8 cellular contexts compared by ENCODE assay signal in the genomic region with DNA sequence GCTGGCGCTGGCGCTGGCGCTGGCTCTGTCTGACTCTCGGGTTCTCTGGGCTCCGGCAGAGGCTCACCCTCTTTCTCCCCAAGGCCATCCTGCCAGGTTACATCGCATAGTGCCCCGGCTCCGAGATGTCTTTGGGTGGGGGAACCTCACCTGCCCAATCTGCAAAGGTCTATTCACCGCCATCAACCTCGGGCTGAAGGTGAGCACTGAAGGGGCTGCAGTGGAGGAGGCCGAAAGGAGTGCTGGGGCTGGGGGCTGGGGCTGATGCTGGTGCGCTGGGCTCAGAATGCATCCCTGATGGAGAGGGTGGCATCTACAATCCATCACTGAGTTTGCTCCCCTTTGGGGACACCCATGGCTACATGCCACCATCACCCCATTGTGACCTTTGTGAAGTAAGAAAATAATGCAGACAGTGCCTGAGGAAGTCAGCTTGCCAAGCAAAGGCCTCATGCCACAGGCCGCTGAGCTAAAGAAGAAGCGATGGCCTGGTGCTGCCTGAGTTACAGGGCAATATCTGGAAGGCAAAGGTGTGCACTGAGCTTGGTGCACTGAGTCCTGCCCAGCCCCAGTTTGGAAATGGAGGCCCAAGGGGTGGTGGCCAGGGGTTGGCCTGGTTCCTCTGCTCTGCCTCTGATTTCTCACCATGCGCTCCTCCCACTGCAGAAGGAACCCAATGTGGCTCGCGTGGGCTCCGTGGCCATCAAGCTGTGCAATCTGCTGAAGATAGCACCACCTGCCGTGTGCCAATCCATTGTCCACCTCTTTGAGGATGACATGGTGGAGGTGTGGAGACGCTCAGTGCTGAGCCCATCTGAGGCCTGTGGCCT. TPM values are rescaled to one million over a fixed set of nuclear protein-coding genes. Genes with fewer than 3 reads are reported as not detected.
A peak's percentile ranks its signal among the peaks of the same experiment; 100 is the strongest.
DNase-seq lines count a peak whose midpoint lies in the region; ATAC-seq, FAIRE-seq and TF ChIP-seq lines count a peak whose summit lies in the region.

No MANE protein-coding gene starts in this region.

- WGBS in HepG2 (ENCODE audit: low lambda C conversion rate): 55% methylated on average over 7 of the region's 20 CpGs
- WGBS in thyroid gland, 2 donors: 41 to 90% methylated on average over 7 to 14 of the region's 20 CpGs

- no peak for TF ChIP-seq POLR2A in HepG2 (IDR thresholded peaks at IDR 0.05; ENCODE audit: insufficient read depth in 1 of 2, low read depth in 2 of 2, low read length in 2 of 2)
- no peak for TF ChIP-seq POLR2A in thyroid gland (IDR thresholded peaks at IDR 0.05)

- H4K20me1 ChIP-seq in HepG2 (ENCODE audit: insufficient read depth, low read length): no peaks in the 10 kb centered on the region

- no peaks in the 10 kb centered on the region for H3K27me3 Mint-ChIP-seq in activated CD4-positive, alpha-beta T cell treated with anti-CD3 and anti-CD28 coated beads, Interleukin-2, amount 10 ng/mL, durations not matched to agents 7 days and 5 days
- H3K27me3 Mint-ChIP-seq in activated naive CD8-positive, alpha-beta T cell treated with anti-CD3 and anti-CD28 coated beads, Interleukin-2, amount 50 U/mL, for 24 hours: no peaks in the 10 kb centered on the region

- TF ChIP-seq CTCF in HepG2 (CRISPR knock-in tag; IDR thresholded peaks at IDR 0.05) (no peak), thyroid gland (IDR thresholded peaks at IDR 0.05) (no peak)

- CTCF ChIA-PET in activated CD4-positive, alpha-beta T cell treated with anti-CD3 and anti-CD28 coated beads, Interleukin-2, amount 10 ng/mL, durations not matched to agents 7 days and 5 days (lab: Charles Lee): interaction anchor here (0.8 to 8.7 kb wide), 7 partner anchors 11 to 277 kb away, joined by 3 to 61 read pairs (median 4); a partner anchor contains a TSS
- CTCF ChIA-PET in HepG2 (lab: Yijun Ruan, JAX; ENCODE audit: low intra/inter-chr PET ratio, low total read pairs): interaction anchor here (0.6 kb wide), 1 partner anchor 14 kb away, joined by 3 read pairs; no protein-coding TSS in a partner anchor

- peak overlapping the region; percentile 93 for H3K27ac Mint-ChIP-seq in activated CD4-positive, alpha-beta T cell treated with anti-CD3 and anti-CD28 coated beads, Interleukin-2, amount 10 ng/mL, durations not matched to agents 7 days and 5 days
- peak overlapping the region; percentile 49 for H3K27ac Mint-ChIP-seq in activated naive CD8-positive, alpha-beta T cell treated with anti-CD3 and anti-CD28 coated beads, Interleukin-2, amount 50 U/mL, for 24 hours

- peak overlapping the region; percentile 68 to 81 (median 78) for H3K4me3 ChIP-seq in HepG2 (replicated peaks in 1 of 3; ENCODE audit: insufficient read depth in 1 of 3, low read depth in 2 of 3, low read length in 3 of 3)
- H3K4me3 ChIP-seq in thyroid gland (replicated peaks in 1 of 3): peak overlapping the region; percentile 37 to 75 (median 67)

- H3K27me3 ChIP-seq in HepG2 (ENCODE audit: control insufficient read depth in 1 of 2, insufficient read depth in 2 of 2, low read length in 2 of 2) (no peaks in the 10 kb centered on the region; a peak in 3 of 5 replicates), thyroid gland (no peaks in the 10 kb centered on the region)

- intact Hi-C loops in HepG2 (cut with micrococcal nuclease; ENCODE audit: unreplicated experiment): loop anchor here (5.0 kb wide), 1 partner anchor 51 kb away; a partner anchor contains a TSS
- intact Hi-C loops in thyroid gland (cut with DNase I): loop anchor here (10.0 kb wide), 1 partner anchor 104 kb away; a partner anchor contains a TSS

- H3K4me1 ChIP-seq in HepG2 (ENCODE audit: insufficient read depth, low read length): peaks cover 36% of the 10 kb centered on the region
- peaks cover 8 to 12% of the 10 kb centered on the region in 2 donors for H3K4me1 ChIP-seq in thyroid gland

- POLR2A ChIA-PET in activated CD4-positive, alpha-beta T cell treated with anti-CD3 and anti-CD28 coated beads, Interleukin-2, amount 10 ng/mL, durations not matched to agents 7 days and 5 days (lab: Charles Lee): interaction anchor here (1.2 to 2.0 kb wide), 2 partner anchors 12 to 23 kb away, joined by 3 to 12 read pairs; no protein-coding TSS in a partner anchor
- POLR2A ChIA-PET in HepG2 (lab: Yijun Ruan, JAX): interaction anchor here (0.8 to 2.4 kb wide), 11 partner anchors 8 to 292 kb away, joined by 3 to 18 read pairs (median 8); a partner anchor contains a TSS

- no peak for TF ChIP-seq RAD21 in HepG2 (CRISPR knock-in tag; IDR thresholded peaks at IDR 0.05)

- no peak overlapping the region for H3K27ac ChIP-seq in HepG2 (ENCODE audit: extremely low read length, insufficient read depth, low read length)
- H3K27ac ChIP-seq in thyroid gland: peak overlapping the region; percentile 76 to 89 (median 88)

- H3K9me3 Mint-ChIP-seq in activated CD4-positive, alpha-beta T cell treated with anti-CD3 and anti-CD28 coated beads, Interleukin-2, amount 10 ng/mL, durations not matched to agents 7 days and 5 days: no peaks in the 10 kb centered on the region
- no peaks in the 10 kb centered on the region for H3K9me3 Mint-ChIP-seq in activated naive CD8-positive, alpha-beta T cell treated with anti-CD3 and anti-CD28 coated beads, Interleukin-2, amount 50 U/mL, for 24 hours

- H3K36me3 ChIP-seq in HepG2 (replicated peaks in 1 of 2; ENCODE audit: control insufficient read depth in 1 of 2, insufficient read depth in 2 of 2, low read length in 2 of 2): no peaks in the 10 kb centered on the region
- no peaks in the 10 kb centered on the region for H3K36me3 ChIP-seq in thyroid gland

- BruUV-seq in HepG2 (replicated peaks; lab: Mats Ljungman, UMichigan): no TSS peak

- H2AFZ ChIP-seq in HepG2 (ENCODE audit: low read length): no peak overlapping the region

- peaks cover 36% of the 10 kb centered on the region for H3K36me3 Mint-ChIP-seq in activated CD4-positive, alpha-beta T cell treated with anti-CD3 and anti-CD28 coated beads, Interleukin-2, amount 10 ng/mL, durations not matched to agents 7 days and 5 days (ENCODE audit: low read depth)
- peaks cover 3% of the 10 kb centered on the region for H3K36me3 Mint-ChIP-seq in activated naive CD8-positive, alpha-beta T cell treated with anti-CD3 and anti-CD28 coated beads, Interleukin-2, amount 50 U/mL, for 24 hours (ENCODE audit: low read depth)

- no peaks in the 10 kb centered on the region for H3K79me2 ChIP-seq in HepG2 (ENCODE audit: insufficient read depth, low read length)

- H3K9me3 ChIP-seq in HepG2 (ENCODE audit: low read length) (no peaks in the 10 kb centered on the region), thyroid gland (no peaks in the 10 kb centered on the region)

- peak overlapping the region; percentile 36; the same call in 1 of the 2 replicates for H3K9ac ChIP-seq in HepG2 (ENCODE audit: insufficient read depth, low read depth, low read length)

- H3K4me2 ChIP-seq in HepG2 (ENCODE audit: low read depth, low read length): peak overlapping the region; percentile 78

- ATAC-seq in activated naive CD8-positive, alpha-beta T cell treated with anti-CD3 and anti-CD28 coated beads, Interleukin-2, amount 50 U/mL, for 24 hours: no peak
- ATAC-seq in HepG2: peak; percentile 4; the same call in 2 of the 3 replicates

- peaks cover 38% of the 10 kb centered on the region for H3K4me1 Mint-ChIP-seq in activated CD4-positive, alpha-beta T cell treated with anti-CD3 and anti-CD28 coated beads, Interleukin-2, amount 10 ng/mL, durations not matched to agents 7 days and 5 days
- peaks cover 36% of the 10 kb centered on the region for H3K4me1 Mint-ChIP-seq in activated naive CD8-positive, alpha-beta T cell treated with anti-CD3 and anti-CD28 coated beads, Interleukin-2, amount 50 U/mL, for 24 hours

- in situ Hi-C loops in HepG2 (cut with HindIII; ENCODE audit: extremely low pct_ligation_motif_present, low pct_unique_long_range_greater_than_20kb): no loop called here

- TF ChIP-seq EP300 in HepG2 (IDR thresholded peaks at IDR 0.05; ENCODE audit: low read depth in 2 of 2, low read length in 2 of 2): no peak
- no peak for TF ChIP-seq EP300 in HepG2 (CRISPR knock-in tag; IDR thresholded peaks at IDR 0.05; ENCODE audit: borderline replicate concordance)

- DNase-seq in activated CD4-positive, alpha-beta T cell treated with anti-CD3 and anti-CD28 coated beads, Interleukin-2, amount 10 ng/mL, durations not matched to agents 7 days and 5 days: no peak
- no peak for DNase-seq in activated CD4-positive, alpha-beta T cell treated with anti-CD3 and anti-CD28 coated beads for 48 hours
- no peak for DNase-seq in activated naive CD8-positive, alpha-beta T cell treated with anti-CD3 and anti-CD28 coated beads, Interleukin-2, amount 50 U/mL, for 24 hours
- DNase-seq in HepG2 (ENCODE audit: low spot score) (no peak), thyroid gland (peak in 1 of 2 donors; percentile 20), islet precursor cell (no peak), NCI-H510A treated with DMSO at 0.1 percent for 48 hours (lab: John Stamatoyannopoulos, UW) (no peak), foreskin melanocyte (no peak)

- no peak for FAIRE-seq in HepG2 (lab: Jason Lieb, UNC)

- peak overlapping the region; percentile 88 for H3K4me3 Mint-ChIP-seq in activated CD4-positive, alpha-beta T cell treated with anti-CD3 and anti-CD28 coated beads, Interleukin-2, amount 10 ng/mL, durations not matched to agents 7 days and 5 days
- H3K4me3 Mint-ChIP-seq in activated naive CD8-positive, alpha-beta T cell treated with anti-CD3 and anti-CD28 coated beads, Interleukin-2, amount 50 U/mL, for 24 hours: peak overlapping the region; percentile 86

RNA-seq across cellular contexts. Expression of a gene that starts 0.7 kb away (rescaled TPM):
- total RNA-seq in activated CD4-positive, alpha-beta T cell treated with anti-CD3 and anti-CD28 coated beads, Interleukin-2, amount 10 ng/mL, durations not matched to agents 7 days and 5 days: 10 to 100 TPM; 46.1 to 53.6 TPM
- 5.3 and 8.4 TPM in 2 replicates for total RNA-seq in HepG2 (2016; rRNA removed; fragmentation: Illumina TruSeq; extraction: Trizol)
- total RNA-seq in HepG2 (2016; cell fraction: cytosol; rRNA removed; fragmentation: Illumina TruSeq; extraction: Trizol; ENCODE audit: low read depth): 3.1 and 3.7 TPM in 2 replicates
- 3.9 and 9.3 TPM in 2 replicates for total RNA-seq in HepG2 (2016; cell fraction: insoluble cytoplasmic fraction; rRNA removed; fragmentation: Illumina TruSeq; extraction: Trizol)
- 7.2 TPM in 2 replicates for total RNA-seq in HepG2 (2016; cell fraction: membrane; rRNA removed; fragmentation: Illumina TruSeq; extraction: Trizol)
- total RNA-seq in HepG2 (2016; cell fraction: nucleus; rRNA removed; fragmentation: Illumina TruSeq; extraction: Trizol): 7.5 and 7.8 TPM in 2 replicates
- 6.3 and 9.2 TPM in 2 replicates for polyA plus RNA-seq in HepG2 (2011; rRNA removed)
- polyA plus RNA-seq in HepG2 (2011; cell fraction: cytosol; rRNA removed): 6.7 and 8.2 TPM in 2 replicates
- polyA plus RNA-seq in HepG2 (2011; cell fraction: nucleus; rRNA removed): 5.6 and 6.2 TPM in 2 replicates
- 5.3 and 6.5 TPM in 2 replicates for polyA plus RNA-seq in HepG2 (2012)
- 3.8 and 4.6 TPM in 2 replicates for polyA plus RNA-seq in HepG2 (2016; cell fraction: cytosol; fragmentation: Illumina TruSeq; extraction: Trizol; ENCODE audit: low read depth)
- 4.9 and 6.3 TPM in 2 replicates for polyA plus RNA-seq in HepG2 (2016; cell fraction: insoluble cytoplasmic fraction; fragmentation: Illumina TruSeq; extraction: Trizol; ENCODE audit: low read depth)
- 8.5 and 9.0 TPM in 2 replicates for polyA plus RNA-seq in HepG2 (2016; cell fraction: membrane; fragmentation: Illumina TruSeq; extraction: Trizol; ENCODE audit: low read depth)
- polyA plus RNA-seq in HepG2 (2016; cell fraction: nucleus; fragmentation: Illumina TruSeq; extraction: Trizol; ENCODE audit: insufficient read depth, low read depth): 16.3 TPM in 2 replicates
- polyA minus RNA-seq in HepG2 (2011; rRNA and poly(A)+ RNA removed; ENCODE audit: low replicate concordance): 5.4 and 13.1 TPM in 2 replicates
- polyA minus RNA-seq in HepG2 (2011; cell fraction: cytosol; rRNA and poly(A)+ RNA removed): 4.3 and 5.8 TPM in 2 replicates
- 1.7 and 2.2 TPM in 2 replicates for polyA minus RNA-seq in HepG2 (2011; cell fraction: nucleus; rRNA and poly(A)+ RNA removed)
- total RNA-seq in thyroid gland: 10 to 100 TPM; 39.6 to 82.4 (median 57.6) TPM

RNA-seq across cellular contexts. Expression of a gene that starts 28.0 kb away (rescaled TPM):
- 10 to 100 TPM; 58.2 to 61.3 TPM for total RNA-seq in activated CD4-positive, alpha-beta T cell treated with anti-CD3 and anti-CD28 coated beads, Interleukin-2, amount 10 ng/mL, durations not matched to agents 7 days and 5 days
- total RNA-seq in HepG2 (2016; rRNA removed; fragmentation: Illumina TruSeq; extraction: Trizol): 2.4 and 3.5 TPM in 2 replicates
- 1.0 and 1.7 TPM in 2 replicates for total RNA-seq in HepG2 (2016; cell fraction: cytosol; rRNA removed; fragmentation: Illumina TruSeq; extraction: Trizol; ENCODE audit: low read depth)
- total RNA-seq in HepG2 (2016; cell fraction: insoluble cytoplasmic fraction; rRNA removed; fragmentation: Illumina TruSeq; extraction: Trizol): 2.1 and 2.8 TPM in 2 replicates
- total RNA-seq in HepG2 (2016; cell fraction: membrane; rRNA removed; fragmentation: Illumina TruSeq; extraction: Trizol): 1.9 and 2.4 TPM in 2 replicates
- 1.5 and 2.5 TPM in 2 replicates for total RNA-seq in HepG2 (2016; cell fraction: nucleus; rRNA removed; fragmentation: Illumina TruSeq; extraction: Trizol)
- polyA plus RNA-seq in HepG2 (2011; rRNA removed): 1.7 and 2.4 TPM in 2 replicates
- polyA plus RNA-seq in HepG2 (2011; cell fraction: cytosol; rRNA removed): 1.7 and 1.8 TPM in 2 replicates
- polyA plus RNA-seq in HepG2 (2011; cell fraction: nucleus; rRNA removed): 3.0 and 5.2 TPM in 2 replicates
- polyA plus RNA-seq in HepG2 (2012): 0.78 and 1.0 TPM in 2 replicates
- 1.1 and 1.3 TPM in 2 replicates for polyA plus RNA-seq in HepG2 (2016; cell fraction: cytosol; fragmentation: Illumina TruSeq; extraction: Trizol; ENCODE audit: low read depth)
- polyA plus RNA-seq in HepG2 (2016; cell fraction: insoluble cytoplasmic fraction; fragmentation: Illumina TruSeq; extraction: Trizol; ENCODE audit: low read depth): 1.9 and 2.0 TPM in 2 replicates
- 1.4 and 1.5 TPM in 2 replicates for polyA plus RNA-seq in HepG2 (2016; cell fraction: membrane; fragmentation: Illumina TruSeq; extraction: Trizol; ENCODE audit: low read depth)
- 2.7 and 3.0 TPM in 2 replicates for polyA plus RNA-seq in HepG2 (2016; cell fraction: nucleus; fragmentation: Illumina TruSeq; extraction: Trizol; ENCODE audit: insufficient read depth, low read depth)
- polyA minus RNA-seq in HepG2 (2011; rRNA and poly(A)+ RNA removed; ENCODE audit: low replicate concordance): 0.37 and 2.9 TPM in 2 replicates
- 0.44 and 2.0 TPM in 2 replicates for polyA minus RNA-seq in HepG2 (2011; cell fraction: cytosol; rRNA and poly(A)+ RNA removed)
- polyA minus RNA-seq in HepG2 (2011; cell fraction: nucleus; rRNA and poly(A)+ RNA removed): 1.9 and 2.4 TPM in 2 replicates
- total RNA-seq in thyroid gland: 10 to 100 TPM; 36.4 to 54.1 (median 45.4) TPM

RNA-seq across cellular contexts. Expression of a gene that starts 49.9 kb away (rescaled TPM):
- under 1 TPM in 1 of 2 experiments, not detected in 1; 0.35 TPM for total RNA-seq in activated CD4-positive, alpha-beta T cell treated with anti-CD3 and anti-CD28 coated beads, Interleukin-2, amount 10 ng/mL, durations not matched to agents 7 days and 5 days
- total RNA-seq in HepG2 (2016; rRNA removed; fragmentation: Illumina TruSeq; extraction: Trizol) (29.6 and 57.4 TPM in 2 replicates), thyroid gland (under 1 TPM in 2 of 4 donors, not detected in 2; 0.33 to 0.67 TPM)
- 7.4 and 9.1 TPM in 2 replicates for total RNA-seq in HepG2 (2016; cell fraction: cytosol; rRNA removed; fragmentation: Illumina TruSeq; extraction: Trizol; ENCODE audit: low read depth)
- total RNA-seq in HepG2 (2016; cell fraction: insoluble cytoplasmic fraction; rRNA removed; fragmentation: Illumina TruSeq; extraction: Trizol): 28.5 and 59.2 TPM in 2 replicates
- total RNA-seq in HepG2 (2016; cell fraction: membrane; rRNA removed; fragmentation: Illumina TruSeq; extraction: Trizol): 9.6 and 11.3 TPM in 2 replicates
- 60.0 and 62.1 TPM in 2 replicates for total RNA-seq in HepG2 (2016; cell fraction: nucleus; rRNA removed; fragmentation: Illumina TruSeq; extraction: Trizol)
- polyA plus RNA-seq in HepG2 (2011; rRNA removed): 6.2 and 9.2 TPM in 2 replicates
- 7.9 and 10.5 TPM in 2 replicates for polyA plus RNA-seq in HepG2 (2011; cell fraction: cytosol; rRNA removed)
- 6.2 and 6.6 TPM in 2 replicates for polyA plus RNA-seq in HepG2 (2011; cell fraction: nucleus; rRNA removed)
- 1.3 and 1.4 TPM in 2 replicates for polyA plus RNA-seq in HepG2 (2012)
- 6.7 and 7.9 TPM in 2 replicates for polyA plus RNA-seq in HepG2 (2016; cell fraction: cytosol; fragmentation: Illumina TruSeq; extraction: Trizol; ENCODE audit: low read depth)
- 28.3 and 32.1 TPM in 2 replicates for polyA plus RNA-seq in HepG2 (2016; cell fraction: insoluble cytoplasmic fraction; fragmentation: Illumina TruSeq; extraction: Trizol; ENCODE audit: low read depth)
- 8.6 and 17.5 TPM in 2 replicates for polyA plus RNA-seq in HepG2 (2016; cell fraction: membrane; fragmentation: Illumina TruSeq; extraction: Trizol; ENCODE audit: low read depth)
- polyA plus RNA-seq in HepG2 (2016; cell fraction: nucleus; fragmentation: Illumina TruSeq; extraction: Trizol; ENCODE audit: insufficient read depth, low read depth): 86.2 and 88.6 TPM in 2 replicates
- polyA minus RNA-seq in HepG2 (2011; rRNA and poly(A)+ RNA removed; ENCODE audit: low replicate concordance): 0.26 and 20.4 TPM in 2 replicates
- 3.1 and 4.2 TPM in 2 replicates for polyA minus RNA-seq in HepG2 (2011; cell fraction: cytosol; rRNA and poly(A)+ RNA removed)
- 4.1 and 4.5 TPM in 2 replicates for polyA minus RNA-seq in HepG2 (2011; cell fraction: nucleus; rRNA and poly(A)+ RNA removed)

Comparison
In these comparisons a context has a peak if more than half of its experiments do, and no peak if none do; other contexts are left out.
1. RNA of a gene that starts 28.0 kb away (total RNA-seq): 58.2 to 61.3 TPM in activated CD4-positive, alpha-beta T cell treated with anti-CD3 and anti-CD28 coated beads, Interleukin-2, amount 10 ng/mL, durations not matched to agents 7 days and 5 days and 36.4 to 54.1 TPM in thyroid gland; 1.0 to 3.5 TPM in HepG2; every median in the first group is over 4 times any median in the second.
2. RNA of a gene that starts 49.9 kb away (total RNA-seq): 7.4 to 62.1 TPM in HepG2; 0.33 to 0.67 TPM in thyroid gland and 0.35 TPM in activated CD4-positive, alpha-beta T cell treated with anti-CD3 and anti-CD28 coated beads, Interleukin-2, amount 10 ng/mL, durations not matched to agents 7 days and 5 days; every median in the first group is over 4 times any median in the second.